In the genomic region with DNA sequence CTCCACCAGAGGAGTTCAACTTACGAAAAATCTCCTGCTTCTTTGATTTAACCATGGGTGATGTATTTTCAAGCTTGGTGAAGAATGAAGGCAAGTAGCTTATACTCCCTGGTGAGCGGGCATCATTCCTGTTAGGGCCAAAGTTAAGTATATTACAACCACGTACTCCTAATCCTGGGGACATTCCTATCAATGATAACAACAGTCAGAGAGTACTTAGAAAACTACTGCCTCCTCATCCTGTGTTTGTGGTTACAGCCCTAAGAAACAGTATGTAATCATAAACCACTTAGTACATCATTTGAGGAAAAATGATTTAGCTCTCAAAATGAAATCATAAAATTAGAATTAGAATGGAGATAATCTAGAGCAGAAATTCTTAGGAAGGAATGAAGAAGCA, we compare ENCODE assay signal across 18 cellular contexts. TPM values are rescaled to one million over a fixed set of nuclear protein-coding genes. Genes with fewer than 3 reads are reported as not detected.
DNase-seq lines count a peak whose midpoint lies in the region; ATAC-seq and TF ChIP-seq lines count a peak whose summit lies in the region.
"Had no signal": no experiment of that assay in that cellular context is flagged by ENCODE, and none has a peak within 500 bp of the region (broad histone marks: within the 10 kb centered on the region; RNA-seq: fewer than 3 reads in every experiment).

No MANE protein-coding gene starts in this region.

- intact Hi-C loops in activated naive CD4-positive, alpha-beta T cell treated with anti-CD3 and anti-CD28 coated beads for 36 hours (cut with micrococcal nuclease) = no loop called here
- intact Hi-C loops in activated T-helper 1 cell treated with anti-CD3 and anti-CD28 coated beads, Interleukin-12 subunit alpha, Interleukin-12 subunit beta, Interleukin-2, Interleukin-4 antibody, amounts not matched to agents 30 ng/mL and 10 ng/mL and 1 ng/mL, durations not matched to agents 14 hours and 24 hours and 36 hours (cut with micrococcal nuclease) = no loop called here

- CTCF ChIA-PET in activated naive CD4-positive, alpha-beta T cell treated with anti-CD3 and anti-CD28 coated beads for 36 hours (lab: Charles Lee) = interaction anchor here (0.6 kb wide), 1 partner anchor 38 kb away, joined by 3 read pairs; no protein-coding TSS in a partner anchor

- DNase-seq in activated naive CD4-positive, alpha-beta T cell treated with anti-CD3 and anti-CD28 coated beads for 36 hours = no peak
- DNase-seq in activated naive CD4-positive, alpha-beta T cell treated with anti-CD3 and anti-CD28 coated beads, Interleukin-2, amount 50 U/mL, for 16 hours = no peak
- DNase-seq in activated T-helper 1 cell treated with anti-CD3 and anti-CD28 coated beads, Interleukin-12 subunit alpha, Interleukin-12 subunit beta, Interleukin-2, Interleukin-4 antibody, amounts not matched to agents 30 ng/mL and 10 ng/mL and 1 ng/mL, durations not matched to agents 14 hours and 24 hours and 36 hours (ENCODE audit: low spot score) = no peak
- peak; percentile 45 for DNase-seq in fibroblast of villous mesenchyme (ENCODE audit: low read depth)
- DNase-seq in stimulated activated CD4-positive, alpha-beta T cell treated with anti-CD3 and anti-CD28 coated beads, Interleukin-15, amount 100 ng/mL, for 24 hours = no peak
- DNase-seq in DMS79 treated with DMSO at 0.1 percent for 48 hours (lab: John Stamatoyannopoulos, UW) = no peak
- DNase-seq: ACHN, DMS79, H9, Kasumi-1, NCI-H1105 treated with DMSO at 0.1 percent for 48 hours, NCI-H1694 treated with DMSO at 0.1 percent for 48 hours, NCI-H2107, NCI-H2227 treated with DMSO at 0.1 percent for 48 hours, NCI-H524, PC-9 had no signal

- H3K4me1 Mint-ChIP-seq in activated naive CD4-positive, alpha-beta T cell treated with anti-CD3 and anti-CD28 coated beads for 36 hours (ENCODE audit: low read depth) = no peaks in the 10 kb centered on the region
- peaks cover 17% of the 10 kb centered on the region for H3K4me1 Mint-ChIP-seq in activated T-helper 1 cell treated with anti-CD3 and anti-CD28 coated beads, Interleukin-12 subunit alpha, Interleukin-12 subunit beta, Interleukin-2, Interleukin-4 antibody, amounts not matched to agents 30 ng/mL and 10 ng/mL and 1 ng/mL, durations not matched to agents 14 hours and 24 hours and 36 hours (ENCODE audit: low read depth)

- peak overlapping the region; percentile 2 for H3K27ac Mint-ChIP-seq in activated naive CD4-positive, alpha-beta T cell treated with anti-CD3 and anti-CD28 coated beads for 36 hours
- peak overlapping the region; percentile 23 for H3K27ac Mint-ChIP-seq in activated T-helper 1 cell treated with anti-CD3 and anti-CD28 coated beads, Interleukin-12 subunit alpha, Interleukin-12 subunit beta, Interleukin-2, Interleukin-4 antibody, amounts not matched to agents 30 ng/mL and 10 ng/mL and 1 ng/mL, durations not matched to agents 14 hours and 24 hours and 36 hours
- H3K27ac Mint-ChIP-seq: IgD-negative memory B cell had no signal

- no peaks in the 10 kb centered on the region for H3K9me3 Mint-ChIP-seq in activated naive CD4-positive, alpha-beta T cell treated with anti-CD3 and anti-CD28 coated beads for 36 hours
- H3K9me3 Mint-ChIP-seq in activated T-helper 1 cell treated with anti-CD3 and anti-CD28 coated beads, Interleukin-12 subunit alpha, Interleukin-12 subunit beta, Interleukin-2, Interleukin-4 antibody, amounts not matched to agents 30 ng/mL and 10 ng/mL and 1 ng/mL, durations not matched to agents 14 hours and 24 hours and 36 hours = no peaks in the 10 kb centered on the region
- H3K9me3 Mint-ChIP-seq: H9, IgD-negative memory B cell had no signal

- no peak overlapping the region for H3K4me3 ChIP-seq in fibroblast of villous mesenchyme (ENCODE audit: low read depth, low read length)
- H3K4me3 ChIP-seq: PC-9 had no signal

- no peak overlapping the region for H3K4me3 Mint-ChIP-seq in activated naive CD4-positive, alpha-beta T cell treated with anti-CD3 and anti-CD28 coated beads for 36 hours
- no peak overlapping the region for H3K4me3 Mint-ChIP-seq in activated T-helper 1 cell treated with anti-CD3 and anti-CD28 coated beads, Interleukin-12 subunit alpha, Interleukin-12 subunit beta, Interleukin-2, Interleukin-4 antibody, amounts not matched to agents 30 ng/mL and 10 ng/mL and 1 ng/mL, durations not matched to agents 14 hours and 24 hours and 36 hours
- H3K4me3 Mint-ChIP-seq: H9, IgD-negative memory B cell had no signal

- peaks cover 30% of the 10 kb centered on the region for H3K36me3 Mint-ChIP-seq in activated naive CD4-positive, alpha-beta T cell treated with anti-CD3 and anti-CD28 coated beads for 36 hours (ENCODE audit: low read depth)
- H3K36me3 Mint-ChIP-seq in activated T-helper 1 cell treated with anti-CD3 and anti-CD28 coated beads, Interleukin-12 subunit alpha, Interleukin-12 subunit beta, Interleukin-2, Interleukin-4 antibody, amounts not matched to agents 30 ng/mL and 10 ng/mL and 1 ng/mL, durations not matched to agents 14 hours and 24 hours and 36 hours (ENCODE audit: low read depth) = peaks cover 43% of the 10 kb centered on the region

- no peak for TF ChIP-seq CTCF in fibroblast of villous mesenchyme (IDR thresholded peaks at IDR 0.05; ENCODE audit: insufficient read depth, low read depth, low read length)

- H3K27me3 Mint-ChIP-seq in activated naive CD4-positive, alpha-beta T cell treated with anti-CD3 and anti-CD28 coated beads for 36 hours (ENCODE audit: low read depth) = no peaks in the 10 kb centered on the region
- H3K27me3 Mint-ChIP-seq in activated T-helper 1 cell treated with anti-CD3 and anti-CD28 coated beads, Interleukin-12 subunit alpha, Interleukin-12 subunit beta, Interleukin-2, Interleukin-4 antibody, amounts not matched to agents 30 ng/mL and 10 ng/mL and 1 ng/mL, durations not matched to agents 14 hours and 24 hours and 36 hours (ENCODE audit: insufficient read depth) = no peaks in the 10 kb centered on the region
- H3K27me3 Mint-ChIP-seq: IgD-negative memory B cell had no signal

- ATAC-seq in GM21390 (IDR thresholded peaks at IDR 0.05; ENCODE audit: unreplicated experiment) = no peak

RNA-seq across cellular contexts. Expression of gene TTC19, which starts 47.3 kb away (rescaled TPM):
- 10 to 100 TPM; 18.8 to 20.8 TPM for total RNA-seq in activated naive CD4-positive, alpha-beta T cell treated with anti-CD3 and anti-CD28 coated beads for 36 hours
- total RNA-seq in activated T-helper 1 cell treated with anti-CD3 and anti-CD28 coated beads, Interleukin-12 subunit alpha, Interleukin-12 subunit beta, Interleukin-2, Interleukin-4 antibody, amounts not matched to agents 30 ng/mL and 10 ng/mL and 1 ng/mL, durations not matched to agents 14 hours and 24 hours and 36 hours = 38.0 and 40.3 TPM in 2 replicates
- total RNA-seq in fibroblast of villous mesenchyme = 41.0 and 47.7 TPM in 2 replicates

RNA-seq across cellular contexts. Expression of gene ZSWIM7, which starts 47.5 kb away (rescaled TPM):
- 10 to 100 TPM in 1 of 2 experiments, 1 to 10 TPM in 1; 8.3 to 10.8 TPM for total RNA-seq in activated naive CD4-positive, alpha-beta T cell treated with anti-CD3 and anti-CD28 coated beads for 36 hours
- 8.3 and 9.5 TPM in 2 replicates for total RNA-seq in activated T-helper 1 cell treated with anti-CD3 and anti-CD28 coated beads, Interleukin-12 subunit alpha, Interleukin-12 subunit beta, Interleukin-2, Interleukin-4 antibody, amounts not matched to agents 30 ng/mL and 10 ng/mL and 1 ng/mL, durations not matched to agents 14 hours and 24 hours and 36 hours
- 5.6 and 16.8 TPM in 2 replicates for total RNA-seq in fibroblast of villous mesenchyme
